ENCODE assay signal across 23 cellular contexts in genomic region chr15:94282269-94283250, GRCh38. TPM values are rescaled to one million over a fixed set of nuclear protein-coding genes. Genes with fewer than 3 reads are reported as not detected.
DNase-seq lines count a peak whose midpoint lies in the region; ATAC-seq, FAIRE-seq and TF ChIP-seq lines count a peak whose summit lies in the region.
"Had no signal": no experiment of that assay in that cellular context is flagged by ENCODE, and none has a peak within 500 bp of the region (broad histone marks: within the 10 kb centered on the region; RNA-seq: fewer than 3 reads in every experiment).

No MANE protein-coding gene starts in this region.

- FAIRE-seq in bronchial epithelial cell (lab: Jason Lieb, UNC): no peak
- FAIRE-seq: GM12878, islet of Langerhans had no signal

- intact Hi-C loops in uterus (cut with DNase I; ENCODE audit: low total_unique reads): no loop called here

- TF ChIP-seq CTCF in bronchial epithelial cell (IDR thresholded peaks at IDR 0.05; ENCODE audit: insufficient read depth, low read length, severe bottlenecking): no peak
- no peak for TF ChIP-seq CTCF in mesothelial cell of epicardium (IDR thresholded peaks at IDR 0.05; ENCODE audit: unreplicated experiment)
- TF ChIP-seq CTCF in upper lobe of left lung (IDR thresholded peaks at IDR 0.05): no peak
- TF ChIP-seq CTCF in uterus (IDR thresholded peaks at IDR 0.05): no peak

- H3K4me1 ChIP-seq in upper lobe of left lung (no peaks in the 10 kb centered on the region), uterus (no peaks in the 10 kb centered on the region)
- H3K4me1 ChIP-seq: esophagus muscularis mucosa, vagina had no signal

- peaks cover 1% of the 10 kb centered on the region for H3K36me3 Mint-ChIP-seq in mesothelial cell of epicardium

- H3K4me3 ChIP-seq in bronchial epithelial cell (ENCODE audit: low read depth, low read length) (no peak overlapping the region), upper lobe of left lung (no peak overlapping the region), uterus (no peak overlapping the region)
- H3K4me3 ChIP-seq: esophagus muscularis mucosa, GM12878, heart right ventricle, SJCRH30, vagina had no signal

- no peak overlapping the region for H3K27ac ChIP-seq in upper lobe of left lung
- H3K27ac ChIP-seq in uterus: no peak overlapping the region
- H3K27ac ChIP-seq: esophagus muscularis mucosa, heart right ventricle, SJCRH30, vagina, WERI-Rb-1 had no signal

- H3K27me3 ChIP-seq in bronchial epithelial cell (ENCODE audit: control insufficient read depth, insufficient read depth, low read length): no peaks in the 10 kb centered on the region
- H3K27me3 ChIP-seq in upper lobe of left lung: no peaks in the 10 kb centered on the region
- no peaks in the 10 kb centered on the region for H3K27me3 ChIP-seq in uterus
- H3K27me3 ChIP-seq: SJCRH30, vagina had no signal

- H3K4me1 Mint-ChIP-seq in stimulated activated naive CD8-positive, alpha-beta T cell treated with anti-CD3 and anti-CD28 coated beads, Interleukin-15, amount 100 ng/mL, for 72 hours: peaks cover 76% of the 10 kb centered on the region
- H3K4me1 Mint-ChIP-seq in mesothelial cell of epicardium: peaks cover 18% of the 10 kb centered on the region

- ATAC-seq in stimulated activated naive CD8-positive, alpha-beta T cell treated with anti-CD3 and anti-CD28 coated beads, Interleukin-15, amount 100 ng/mL, for 72 hours: peak; percentile 47
- no peak for ATAC-seq in stimulated activated naive CD8-positive, alpha-beta T cell treated with anti-CD3 and anti-CD28 coated beads, Interleukin-15, Interleukin-2, amounts not matched to agents 100 U/mL and 50 U/mL, for 24 hours
- ATAC-seq in upper lobe of left lung (ENCODE audit: low FRiP score in 2 of 2) (no peak), HG02840 (IDR thresholded peaks at IDR 0.05; ENCODE audit: low FRiP score, unreplicated experiment) (no peak)
- ATAC-seq: activated naive CD8-positive, alpha-beta T cell treated with anti-CD3 and anti-CD28 coated beads, Interleukin-2, amount 50 U/mL, for 24 hours; GM12878; heart right ventricle; naive thymus-derived CD4-positive, alpha-beta T cell; T-helper 17 cell had no signal

- peak overlapping the region in 1 of 2 donors; percentile 46 for H3K4me3 Mint-ChIP-seq in stimulated activated naive CD8-positive, alpha-beta T cell treated with anti-CD3 and anti-CD28 coated beads, Interleukin-15, amount 100 ng/mL, for 72 hours
- no peak overlapping the region for H3K4me3 Mint-ChIP-seq in mesothelial cell of epicardium
- H3K4me3 Mint-ChIP-seq: activated naive CD8-positive, alpha-beta T cell treated with anti-CD3 and anti-CD28 coated beads, Interleukin-2, amount 50 U/mL, for 24 hours; naive thymus-derived CD4-positive, alpha-beta T cell; T-helper 17 cell had no signal

- H3K9me3 Mint-ChIP-seq in stimulated activated naive CD8-positive, alpha-beta T cell treated with anti-CD3 and anti-CD28 coated beads, Interleukin-15, amount 100 ng/mL, for 72 hours: peaks cover 12 to 15% of the 10 kb centered on the region in 2 donors
- H3K9me3 Mint-ChIP-seq in mesothelial cell of epicardium: peaks cover 22% of the 10 kb centered on the region

- no peaks in the 10 kb centered on the region for H3K27me3 Mint-ChIP-seq in stimulated activated naive CD8-positive, alpha-beta T cell treated with anti-CD3 and anti-CD28 coated beads, Interleukin-15, amount 100 ng/mL, for 72 hours
- H3K27me3 Mint-ChIP-seq in mesothelial cell of epicardium (ENCODE audit: low read depth): no peaks in the 10 kb centered on the region
- H3K27me3 Mint-ChIP-seq: activated naive CD8-positive, alpha-beta T cell treated with anti-CD3 and anti-CD28 coated beads, Interleukin-2, amount 50 U/mL, for 24 hours; naive thymus-derived CD4-positive, alpha-beta T cell; T-helper 17 cell had no signal

- DNase-seq in stimulated activated naive CD8-positive, alpha-beta T cell treated with anti-CD3 and anti-CD28 coated beads, Interleukin-15, amount 100 ng/mL, for 72 hours: no peak
- no peak for DNase-seq in stimulated activated naive CD8-positive, alpha-beta T cell treated with anti-CD3 and anti-CD28 coated beads, Interleukin-15, Interleukin-2, amounts not matched to agents 100 U/mL and 50 U/mL, for 24 hours
- peak; percentile 74 for DNase-seq in bronchial epithelial cell (ENCODE audit: low read depth)
- DNase-seq in mesothelial cell of epicardium (ENCODE audit: low spot score in 2 of 2, unreplicated experiment in 2 of 2): no peak
- DNase-seq in SIG-M5 treated with dmso at 0.1 percent for 504 hours (lab: John Stamatoyannopoulos, UW; ENCODE audit: unreplicated experiment): no peak
- DNase-seq in upper lobe of left lung: no peak
- no peak for DNase-seq in uterus
- DNase-seq: activated naive CD8-positive, alpha-beta T cell treated with anti-CD3 and anti-CD28 coated beads, Interleukin-2, amount 50 U/mL, for 24 hours; central memory CD4-positive, alpha-beta T cell; heart right ventricle; mammary epithelial cell; naive thymus-derived CD4-positive, alpha-beta T cell; NCI-H1105 treated with DMSO at 0.1 percent for 48 hours; NCI-H526 treated with DMSO at 0.1 percent for 48 hours; posterior cingulate gyrus; SJCRH30; T-helper 17 cell; WERI-Rb-1 had no signal

- H3K36me3 ChIP-seq in bronchial epithelial cell (ENCODE audit: control insufficient read depth, insufficient read depth, low read length): no peaks in the 10 kb centered on the region
- H3K36me3 ChIP-seq in upper lobe of left lung: no peaks in the 10 kb centered on the region
- no peaks in the 10 kb centered on the region for H3K36me3 ChIP-seq in uterus
- H3K36me3 ChIP-seq: esophagus muscularis mucosa, heart right ventricle, SJCRH30, vagina, WERI-Rb-1 had no signal

- TF ChIP-seq POLR2A in upper lobe of left lung (IDR thresholded peaks at IDR 0.05) (no peak), uterus (IDR thresholded peaks at IDR 0.05) (no peak)

- no peak overlapping the region for H3K27ac Mint-ChIP-seq in stimulated activated naive CD8-positive, alpha-beta T cell treated with anti-CD3 and anti-CD28 coated beads, Interleukin-15, amount 100 ng/mL, for 72 hours
- H3K27ac Mint-ChIP-seq in mesothelial cell of epicardium: peak overlapping the region; percentile 41
- H3K27ac Mint-ChIP-seq: activated naive CD8-positive, alpha-beta T cell treated with anti-CD3 and anti-CD28 coated beads, Interleukin-2, amount 50 U/mL, for 24 hours; naive thymus-derived CD4-positive, alpha-beta T cell; T-helper 17 cell had no signal

- no peaks in the 10 kb centered on the region for H3K9me3 ChIP-seq in upper lobe of left lung
- H3K9me3 ChIP-seq in uterus: no peaks in the 10 kb centered on the region
- H3K9me3 ChIP-seq: esophagus muscularis mucosa, SJCRH30, vagina had no signal

- WGBS in upper lobe of left lung, 2 donors: 70 to 73% methylated on average over 5 to 7 of the region's 7 CpGs

- TF ChIP-seq EP300 in upper lobe of left lung (IDR thresholded peaks at IDR 0.05): no peak

RNA-seq across cellular contexts. Expression of gene MCTP2, which starts 51.2 kb away (rescaled TPM):
- total RNA-seq in bronchial epithelial cell (15.9 and 20.0 TPM in 2 replicates), mesothelial cell of epicardium (11.9 to 13.3 TPM (median 12.8 TPM) in 3 replicates), upper lobe of left lung (10 to 100 TPM; 33.4 to 64.8 (median 48.5) TPM), uterus (10 to 100 TPM in 2 of 4 donors, 1 to 10 TPM in 2; 3.3 to 98.9 (median 11.7) TPM)
